Comparison of ENCODE assay signal across 21 cellular contexts in the genomic region with DNA sequence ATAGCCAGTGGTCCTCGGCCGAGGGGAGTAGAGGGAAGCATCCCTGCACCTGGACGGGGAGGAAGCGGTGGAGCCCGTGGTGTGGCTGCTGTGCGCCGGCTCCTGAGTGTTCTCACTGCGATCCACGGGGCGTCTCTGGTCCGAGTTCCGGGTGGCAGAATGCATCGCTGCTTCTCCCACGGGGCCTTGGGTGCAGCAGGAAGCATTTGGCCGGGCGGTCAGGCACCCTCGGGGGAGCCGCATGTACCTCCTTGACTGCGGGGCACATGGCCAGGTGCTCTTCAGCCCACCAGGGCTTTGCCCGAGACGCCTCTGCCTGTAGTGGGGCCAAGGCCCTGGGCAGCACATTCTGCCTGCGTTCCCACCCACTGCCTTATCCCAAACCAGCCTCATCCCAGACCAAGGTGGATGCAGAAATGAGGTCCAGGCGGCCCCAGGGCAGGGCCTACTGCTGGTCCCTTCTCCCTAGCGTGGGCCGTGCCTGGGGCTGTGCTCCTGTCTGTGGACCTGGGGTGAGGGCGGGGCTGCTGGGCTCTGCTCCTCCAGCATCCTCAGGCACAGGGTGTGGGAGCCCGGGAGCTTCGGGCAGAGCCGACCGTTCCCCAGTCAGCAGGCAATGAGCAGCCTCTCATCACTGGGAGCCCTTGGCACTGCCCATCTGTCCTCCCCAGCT. TPM values are rescaled to one million over a fixed set of nuclear protein-coding genes. Genes with fewer than 3 reads are reported as not detected.
DNase-seq lines count a peak whose midpoint lies in the region; ATAC-seq, FAIRE-seq and TF ChIP-seq lines count a peak whose summit lies in the region.
"Had no signal": no experiment of that assay in that cellular context is flagged by ENCODE, and none has a peak within 500 bp of the region (broad histone marks: within the 10 kb centered on the region; RNA-seq: fewer than 3 reads in every experiment).

No MANE protein-coding gene starts in this region.

- no peak for TF ChIP-seq POLR2A in right lobe of liver (IDR thresholded peaks at IDR 0.05)
- no peak for TF ChIP-seq POLR2A in HepG2 (IDR thresholded peaks at IDR 0.05; ENCODE audit: insufficient read depth in 1 of 2, low read depth in 2 of 2, low read length in 2 of 2)

- H2AFZ ChIP-seq in HepG2 (ENCODE audit: low read length): no peak overlapping the region

- H3K4me1 ChIP-seq in right lobe of liver (no peaks in the 10 kb centered on the region), HepG2 (ENCODE audit: insufficient read depth, low read length) (no peaks in the 10 kb centered on the region), mucosa of descending colon (ENCODE audit: low read depth) (no peaks in the 10 kb centered on the region), aorta (ENCODE audit: control insufficient read depth in 1 of 2, insufficient read depth in 2 of 2, low read length in 2 of 2) (no peaks in the 10 kb centered on the region)

- ATAC-seq in right lobe of liver (no peak), HepG2 (no peak), Right ventricle myocardium superior (ENCODE audit: poor library complexity) (no peak), mucosa of descending colon (no peak), aorta (ENCODE audit: low FRiP score) (no peak)
- ATAC-seq in activated CD8-positive, alpha-beta T cell treated with anti-CD3 and anti-CD28 coated beads for 36 hours: no peak

- H3K36me3 ChIP-seq in right lobe of liver (peaks cover 0 to 12% (median 0%) of the 10 kb centered on the region in 4 donors), HepG2 (replicated peaks in 1 of 2; ENCODE audit: control insufficient read depth in 1 of 2, insufficient read depth in 2 of 2, low read length in 2 of 2) (peaks cover 1 to 7% of the 10 kb centered on the region in 2 experiments; a peak in 3 of 5 replicates), mucosa of descending colon (ENCODE audit: low read depth) (no peaks in the 10 kb centered on the region), aorta (ENCODE audit: control insufficient read depth in 1 of 2, insufficient read depth in 2 of 2, low read length in 1 of 2) (peaks cover 0 to 3% of the 10 kb centered on the region in 2 donors)

- POLR2A ChIA-PET in HepG2 (lab: Yijun Ruan, JAX): no interaction called here
- POLR2A ChIA-PET in activated CD8-positive, alpha-beta T cell treated with anti-CD3 and anti-CD28 coated beads for 36 hours (lab: Charles Lee): no interaction called here

- no peak overlapping the region for H3K4me3 Mint-ChIP-seq in activated CD8-positive, alpha-beta T cell treated with anti-CD3 and anti-CD28 coated beads for 36 hours
- H3K4me3 Mint-ChIP-seq: CD4-positive, alpha-beta memory T cell; IgD-negative memory B cell had no signal

- intact Hi-C loops in right lobe of liver (cut with DNase I) (no loop called here), HepG2 (cut with micrococcal nuclease; ENCODE audit: unreplicated experiment) (no loop called here), Right ventricle myocardium superior (cut with DNase I) (no loop called here), mucosa of descending colon (cut with DNase I, micrococcal nuclease) (no loop called here), aorta (cut with DNase I) (no loop called here)
- intact Hi-C loops in activated CD8-positive, alpha-beta T cell treated with anti-CD3 and anti-CD28 coated beads for 36 hours (cut with micrococcal nuclease): no loop called here

- H3K27ac ChIP-seq in right lobe of liver (no peak overlapping the region), HepG2 (ENCODE audit: extremely low read length, insufficient read depth, low read length) (no peak overlapping the region), aorta (ENCODE audit: low read depth in 1 of 2, low read length in 2 of 2) (no peak overlapping the region)

- H3K9me3 Mint-ChIP-seq in activated CD8-positive, alpha-beta T cell treated with anti-CD3 and anti-CD28 coated beads for 36 hours: no peaks in the 10 kb centered on the region
- H3K9me3 Mint-ChIP-seq: CD4-positive, alpha-beta memory T cell; IgD-negative memory B cell had no signal

- no peak overlapping the region for H3K27ac Mint-ChIP-seq in activated CD8-positive, alpha-beta T cell treated with anti-CD3 and anti-CD28 coated beads for 36 hours
- H3K27ac Mint-ChIP-seq: CD4-positive, alpha-beta memory T cell; IgD-negative memory B cell had no signal

- H3K9ac ChIP-seq in HepG2 (ENCODE audit: insufficient read depth, low read depth, low read length): no peak overlapping the region

- peaks cover under 1% of the 10 kb centered on the region for H3K36me3 Mint-ChIP-seq in activated CD8-positive, alpha-beta T cell treated with anti-CD3 and anti-CD28 coated beads for 36 hours (ENCODE audit: low read depth)

- 89% methylated on average over 15 of the region's 30 CpGs for WGBS in right lobe of liver (ENCODE audit: insufficient coverage, low coverage, low lambda C conversion rate, missing lambda C conversion rate)
- WGBS in HepG2 (ENCODE audit: low lambda C conversion rate): 90% methylated on average over 9 of the region's 30 CpGs
- WGBS in aorta, 2 donors: 90% methylated on average over 30 of the region's 30 CpGs

- no peaks in the 10 kb centered on the region for H3K79me2 ChIP-seq in HepG2 (ENCODE audit: insufficient read depth, low read length)

- no TSS peak for BruUV-seq in HepG2 (replicated peaks; lab: Mats Ljungman, UMichigan)

- no peaks in the 10 kb centered on the region for H3K4me1 Mint-ChIP-seq in activated CD8-positive, alpha-beta T cell treated with anti-CD3 and anti-CD28 coated beads for 36 hours (ENCODE audit: low read depth)
- H3K4me1 Mint-ChIP-seq: CD4-positive, alpha-beta memory T cell; IgD-negative memory B cell had no signal

- FAIRE-seq in HepG2 (lab: Jason Lieb, UNC): no peak
- FAIRE-seq: A204.1, G401.6, GM12891, GM19239, RCC 7860 had no signal

- DNase-seq in right lobe of liver (peak in 2 of 3 donors; percentile 15 to 51), HepG2 (ENCODE audit: low spot score) (no peak), Right ventricle myocardium superior (peak; percentile 33), mucosa of descending colon (peak in 2 of 3 donors; percentile 12 to 44), aorta (peak; percentile 34 to 71), SKM-1 treated with dmso at 0.1 percent for 144 hours (lab: John Stamatoyannopoulos, UW; ENCODE audit: unreplicated experiment) (no peak)
- DNase-seq in activated CD8-positive, alpha-beta T cell treated with anti-CD3 and anti-CD28 coated beads for 36 hours: no peak
- no peak for DNase-seq in NK-92 treated with Interleukin-12 subunit alpha and Interleukin-12 subunit beta, amount 100 ng/mL, for 24 hours (lab: John Stamatoyannopoulos, UW)
- DNase-seq: DMS79 treated with DMSO at 0.1 percent for 48 hours, HCEC 1CT, NCI-H1417 treated with DMSO at 0.1 percent for 48 hours, NCI-H2029 treated with DMSO at 0.1 percent for 48 hours, NCI-H524 had no signal

- CTCF ChIA-PET in HepG2 (lab: Yijun Ruan, JAX; ENCODE audit: low intra/inter-chr PET ratio, low total read pairs): no interaction called here
- CTCF ChIA-PET in activated CD8-positive, alpha-beta T cell treated with anti-CD3 and anti-CD28 coated beads for 36 hours (lab: Charles Lee): no interaction called here

- TF ChIP-seq RAD21 in HepG2 (CRISPR knock-in tag; IDR thresholded peaks at IDR 0.05): no peak

- in situ Hi-C loops in HepG2 (cut with HindIII; ENCODE audit: extremely low pct_ligation_motif_present, low pct_unique_long_range_greater_than_20kb): no loop called here

- no peaks in the 10 kb centered on the region for H3K27me3 Mint-ChIP-seq in activated CD8-positive, alpha-beta T cell treated with anti-CD3 and anti-CD28 coated beads for 36 hours
- H3K27me3 Mint-ChIP-seq: CD4-positive, alpha-beta memory T cell; IgD-negative memory B cell had no signal

- TF ChIP-seq EP300 in HepG2 (IDR thresholded peaks at IDR 0.05; ENCODE audit: low read depth in 2 of 2, low read length in 2 of 2) (no peak), HepG2 (CRISPR knock-in tag; IDR thresholded peaks at IDR 0.05; ENCODE audit: borderline replicate concordance) (no peak)

- H3K27me3 ChIP-seq in right lobe of liver (no peaks in the 10 kb centered on the region), HepG2 (ENCODE audit: control insufficient read depth in 1 of 2, insufficient read depth in 2 of 2, low read length in 2 of 2) (no peaks in the 10 kb centered on the region), aorta (ENCODE audit: control insufficient read depth in 1 of 2, insufficient read depth in 2 of 2, low read length in 1 of 2) (no peaks in the 10 kb centered on the region)

- H3K4me3 ChIP-seq in right lobe of liver (no peak overlapping the region), HepG2 (replicated peaks in 1 of 3; ENCODE audit: insufficient read depth in 1 of 3, low read depth in 2 of 3, low read length in 3 of 3) (no peak overlapping the region), mucosa of descending colon (no peak overlapping the region), aorta (ENCODE audit: low read length in 2 of 2) (no peak overlapping the region)

- TF ChIP-seq CTCF in right lobe of liver (IDR thresholded peaks at IDR 0.05) (no peak), HepG2 (CRISPR knock-in tag; IDR thresholded peaks at IDR 0.05) (no peak), mucosa of descending colon (IDR thresholded peaks at IDR 0.05) (no peak)
- no peak for TF ChIP-seq CTCF in activated CD8-positive, alpha-beta T cell treated with anti-CD3 and anti-CD28 coated beads for 36 hours (IDR thresholded peaks at IDR 0.05)

- no peaks in the 10 kb centered on the region for H4K20me1 ChIP-seq in HepG2 (ENCODE audit: insufficient read depth, low read length)

- H3K4me2 ChIP-seq in HepG2 (ENCODE audit: low read depth, low read length): no peak overlapping the region

- H3K9me3 ChIP-seq in right lobe of liver (no peaks in the 10 kb centered on the region), HepG2 (ENCODE audit: low read length) (no peaks in the 10 kb centered on the region), mucosa of descending colon (no peaks in the 10 kb centered on the region), aorta (ENCODE audit: control insufficient read depth, low read length) (no peaks in the 10 kb centered on the region)

RNA-seq across cellular contexts. Expression of a gene that starts 27.5 kb away (rescaled TPM):
- not detected for total RNA-seq in right lobe of liver
- total RNA-seq in HepG2 (2016; rRNA removed; fragmentation: Illumina TruSeq; extraction: Trizol): not detected in 2 replicates
- total RNA-seq in HepG2 (2016; cell fraction: cytosol; rRNA removed; fragmentation: Illumina TruSeq; extraction: Trizol; ENCODE audit: low read depth): not detected in 2 replicates
- not detected in 2 replicates for total RNA-seq in HepG2 (2016; cell fraction: insoluble cytoplasmic fraction; rRNA removed; fragmentation: Illumina TruSeq; extraction: Trizol)
- not detected in 2 replicates for total RNA-seq in HepG2 (2016; cell fraction: membrane; rRNA removed; fragmentation: Illumina TruSeq; extraction: Trizol)
- total RNA-seq in HepG2 (2016; cell fraction: nucleus; rRNA removed; fragmentation: Illumina TruSeq; extraction: Trizol): not detected in 2 replicates
- polyA plus RNA-seq in HepG2 (2011; rRNA removed): not detected in 2 replicates
- not detected in 2 replicates for polyA plus RNA-seq in HepG2 (2011; cell fraction: cytosol; rRNA removed)
- polyA plus RNA-seq in HepG2 (2011; cell fraction: nucleus; rRNA removed): not detected in 2 replicates
- polyA plus RNA-seq in HepG2 (2012): not detected in 2 replicates
- not detected in 2 replicates for polyA plus RNA-seq in HepG2 (2016; cell fraction: cytosol; fragmentation: Illumina TruSeq; extraction: Trizol; ENCODE audit: low read depth)
- polyA plus RNA-seq in HepG2 (2016; cell fraction: insoluble cytoplasmic fraction; fragmentation: Illumina TruSeq; extraction: Trizol; ENCODE audit: low read depth): not detected in 2 replicates
- polyA plus RNA-seq in HepG2 (2016; cell fraction: membrane; fragmentation: Illumina TruSeq; extraction: Trizol; ENCODE audit: low read depth): not detected in 2 replicates
- not detected in 2 replicates for polyA plus RNA-seq in HepG2 (2016; cell fraction: nucleus; fragmentation: Illumina TruSeq; extraction: Trizol; ENCODE audit: insufficient read depth, low read depth)
- not detected in 2 replicates for polyA minus RNA-seq in HepG2 (2011; rRNA and poly(A)+ RNA removed; ENCODE audit: low replicate concordance)
- not detected in 2 replicates for polyA minus RNA-seq in HepG2 (2011; cell fraction: cytosol; rRNA and poly(A)+ RNA removed)
- not detected in 2 replicates for polyA minus RNA-seq in HepG2 (2011; cell fraction: nucleus; rRNA and poly(A)+ RNA removed)
- total RNA-seq in Right ventricle myocardium superior: not detected
- not detected for total RNA-seq in mucosa of descending colon
- not detected for total RNA-seq in aorta
- not detected for polyA plus RNA-seq in aorta
- not detected for total RNA-seq in activated CD8-positive, alpha-beta T cell treated with anti-CD3 and anti-CD28 coated beads for 36 hours
- total RNA-seq: CD4-positive, alpha-beta memory T cell; HT-29 had no signal
- polyA plus RNA-seq: CD4-positive, alpha-beta memory T cell; IgD-negative memory B cell had no signal

RNA-seq across cellular contexts. Expression of a gene that starts 31.7 kb away (rescaled TPM):
- 10 to 100 TPM in 3 of 6 experiments, 1 to 10 TPM in 3; 9.1 to 14.5 (median 11.3) TPM for total RNA-seq in right lobe of liver
- 4.6 and 4.8 TPM in 2 replicates for total RNA-seq in HepG2 (2016; rRNA removed; fragmentation: Illumina TruSeq; extraction: Trizol)
- 2.3 and 4.1 TPM in 2 replicates for total RNA-seq in HepG2 (2016; cell fraction: cytosol; rRNA removed; fragmentation: Illumina TruSeq; extraction: Trizol; ENCODE audit: low read depth)
- total RNA-seq in HepG2 (2016; cell fraction: insoluble cytoplasmic fraction; rRNA removed; fragmentation: Illumina TruSeq; extraction: Trizol): 3.7 and 4.7 TPM in 2 replicates
- total RNA-seq in HepG2 (2016; cell fraction: membrane; rRNA removed; fragmentation: Illumina TruSeq; extraction: Trizol): 2.9 and 3.9 TPM in 2 replicates
- 6.9 and 7.1 TPM in 2 replicates for total RNA-seq in HepG2 (2016; cell fraction: nucleus; rRNA removed; fragmentation: Illumina TruSeq; extraction: Trizol)
- 8.4 and 8.6 TPM in 2 replicates for polyA plus RNA-seq in HepG2 (2011; rRNA removed)
- polyA plus RNA-seq in HepG2 (2011; cell fraction: cytosol; rRNA removed): 3.0 and 4.1 TPM in 2 replicates
- 80.9 and 90.3 TPM in 2 replicates for polyA plus RNA-seq in HepG2 (2011; cell fraction: nucleus; rRNA removed)
- 7.1 and 7.7 TPM in 2 replicates for polyA plus RNA-seq in HepG2 (2012)
- 0.16 and 0.25 TPM in 2 replicates for polyA plus RNA-seq in HepG2 (2016; cell fraction: cytosol; fragmentation: Illumina TruSeq; extraction: Trizol; ENCODE audit: low read depth)
- 3.8 and 4.8 TPM in 2 replicates for polyA plus RNA-seq in HepG2 (2016; cell fraction: insoluble cytoplasmic fraction; fragmentation: Illumina TruSeq; extraction: Trizol; ENCODE audit: low read depth)
- 0.59 and 0.60 TPM in 2 replicates for polyA plus RNA-seq in HepG2 (2016; cell fraction: membrane; fragmentation: Illumina TruSeq; extraction: Trizol; ENCODE audit: low read depth)
- polyA plus RNA-seq in HepG2 (2016; cell fraction: nucleus; fragmentation: Illumina TruSeq; extraction: Trizol; ENCODE audit: insufficient read depth, low read depth): 29.2 and 29.8 TPM in 2 replicates
- 3.9 and 14.3 TPM in 2 replicates for polyA minus RNA-seq in HepG2 (2011; rRNA and poly(A)+ RNA removed; ENCODE audit: low replicate concordance)
- 3.6 and 4.4 TPM in 2 replicates for polyA minus RNA-seq in HepG2 (2011; cell fraction: cytosol; rRNA and poly(A)+ RNA removed)
- polyA minus RNA-seq in HepG2 (2011; cell fraction: nucleus; rRNA and poly(A)+ RNA removed): 18.8 and 20.2 TPM in 2 replicates
- 6.7 TPM for total RNA-seq in Right ventricle myocardium superior
- total RNA-seq in mucosa of descending colon: 10 to 100 TPM; 31.7 to 39.9 (median 36.8) TPM
- 10 to 100 TPM; 19.9 to 33.5 TPM for total RNA-seq in aorta
- 10 to 100 TPM in 1 of 2 donors, 1 to 10 TPM in 1; 2.3 to 12.7 TPM for polyA plus RNA-seq in aorta
- 10 to 100 TPM; 18.6 to 20.2 TPM for total RNA-seq in activated CD8-positive, alpha-beta T cell treated with anti-CD3 and anti-CD28 coated beads for 36 hours

Comparison
In these comparisons a context has a peak if more than half of its experiments do, and no peak if none do; other contexts are left out.
1. DNase-seq: peak in right lobe of liver (2 of 3), Right ventricle myocardium superior (single experiment), mucosa of descending colon (2 of 3) and aorta (2 of 2); none in HepG2 (single experiment), activated CD8-positive, alpha-beta T cell treated with anti-CD3 and anti-CD28 coated beads for 36 hours (single experiment), NK-92 treated with Interleukin-12 subunit alpha and Interleukin-12 subunit beta, amount 100 ng/mL, for 24 hours (single experiment) and SKM-1 treated with dmso at 0.1 percent for 144 hours (single experiment).